ENCODE assay signal across 9 cellular contexts in the genomic region with DNA sequence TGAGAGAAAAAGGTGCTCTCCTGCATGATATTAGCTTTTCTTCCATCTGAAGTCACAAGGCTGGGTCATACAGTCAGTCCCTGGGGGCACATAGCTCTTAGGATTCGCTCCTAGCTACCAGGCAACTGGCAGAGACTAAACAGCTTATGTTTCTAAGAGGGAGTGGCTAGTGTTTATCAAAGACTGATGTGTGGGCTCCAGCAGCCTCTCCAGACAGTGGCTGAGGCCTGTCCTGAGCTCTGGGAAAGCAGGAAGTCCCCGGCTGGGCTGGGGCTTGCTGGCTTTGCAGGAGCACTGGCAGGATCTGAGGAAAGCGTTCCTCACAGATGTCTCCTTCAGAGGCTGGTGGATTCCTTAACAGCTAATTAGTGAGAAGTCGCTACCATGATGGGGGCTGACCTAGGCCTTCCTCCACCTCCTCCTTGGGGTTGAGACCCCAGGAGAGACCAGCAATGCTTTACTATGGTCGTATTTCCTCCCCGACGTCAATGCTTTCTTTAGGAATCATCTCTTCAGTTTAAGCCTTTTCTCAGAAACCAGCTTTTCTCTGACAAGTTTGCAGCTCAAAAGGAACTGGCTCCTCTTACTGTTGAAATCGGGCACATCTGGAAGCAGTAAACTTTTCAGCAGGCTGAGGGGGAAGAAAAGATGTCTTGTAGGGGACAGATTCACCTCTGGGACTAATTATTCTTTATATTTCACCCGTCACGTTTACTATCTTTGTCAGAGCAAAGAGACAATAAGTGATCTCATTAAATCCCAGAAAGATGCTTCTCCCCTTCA. TPM values are rescaled to one million over a fixed set of nuclear protein-coding genes. Genes with fewer than 3 reads are reported as not detected.
DNase-seq lines count a peak whose midpoint lies in the region; ATAC-seq and TF ChIP-seq lines count a peak whose summit lies in the region.
"Had no signal": no experiment of that assay in that cellular context is flagged by ENCODE, and none has a peak within 500 bp of the region (broad histone marks: within the 10 kb centered on the region; RNA-seq: fewer than 3 reads in every experiment).

No MANE protein-coding gene starts in this region.

- H3K9ac ChIP-seq in colonic mucosa (ENCODE audit: low read depth in 2 of 2, low read length in 2 of 2), result no peak overlapping the region
- H3K9ac ChIP-seq in mesendoderm (ENCODE audit: low read length), result peak overlapping the region; percentile 44

- H2BK15ac ChIP-seq in mesendoderm (replicated peaks; ENCODE audit: low read depth), result no peak overlapping the region

- no peak overlapping the region for H3K4me2 ChIP-seq in mesendoderm (ENCODE audit: low read length)

- H3K56ac ChIP-seq in mesendoderm (ENCODE audit: low read length), result peak overlapping the region; percentile 73

- no peak overlapping the region for H2AK5ac ChIP-seq in mesendoderm (ENCODE audit: low read length)

- H2BK5ac ChIP-seq in mesendoderm (ENCODE audit: low read length), result no peak overlapping the region

- WGBS in mesendoderm (ENCODE audit: extremely low coverage, insufficient coverage, low lambda C conversion rate), result no CpG with 5 or more reads among the region's 10 CpGs

- H3K4me1 ChIP-seq in colonic mucosa, result no peaks in the 10 kb centered on the region
- peaks cover 13% of the 10 kb centered on the region for H3K4me1 ChIP-seq in mesendoderm (ENCODE audit: control insufficient read depth, low read depth, low read length)

- H3K4ac ChIP-seq in mesendoderm (ENCODE audit: low read depth, low read length), result peak overlapping the region; percentile 22

- H3K36me3 ChIP-seq in colonic mucosa, result no peaks in the 10 kb centered on the region
- no peaks in the 10 kb centered on the region for H3K36me3 ChIP-seq in mesendoderm (ENCODE audit: control insufficient read depth, insufficient read depth, low read length)

- no peak for ATAC-seq in HG03457 (IDR thresholded peaks at IDR 0.05; ENCODE audit: unreplicated experiment)

- DNase-seq in AG09319 (ENCODE audit: extremely low read depth, low read depth) (peak; percentile 56), NCI-H1417 (lab: John Stamatoyannopoulos, UW) (peak; percentile 49 to 81 (median 80)), colonic mucosa (no peak), mesendoderm (peak; percentile 95), mesenteric fat pad (ENCODE audit: low spot score) (no peak), RWPE1 (ENCODE audit: low spot score) (no peak)
- no peak for DNase-seq in stimulated activated CD4-positive, alpha-beta T cell treated with anti-CD3 and anti-CD28 coated beads, Interleukin-4, amount 100 ng/mL, for 4 hours
- DNase-seq: CD4-positive, alpha-beta T cell had no signal

- no peak overlapping the region for H3K4me3 ChIP-seq in colonic mucosa
- no peak overlapping the region for H3K4me3 ChIP-seq in mesendoderm (ENCODE audit: low read length)

- H3K27ac ChIP-seq in colonic mucosa, result peak overlapping the region; percentile 4
- H3K27ac ChIP-seq in mesendoderm (ENCODE audit: low read depth, low read length), result peak overlapping the region; percentile 42
- H3K27ac ChIP-seq in RWPE1, result no peak overlapping the region

- no peaks in the 10 kb centered on the region for H3K79me1 ChIP-seq in mesendoderm (ENCODE audit: low read length)

- H3K23ac ChIP-seq in mesendoderm (ENCODE audit: low read length), result no peak overlapping the region

- H3K79me2 ChIP-seq in mesendoderm (ENCODE audit: control insufficient read depth, insufficient read depth, low read length), result no peaks in the 10 kb centered on the region

- no peak overlapping the region for H2BK120ac ChIP-seq in mesendoderm (ENCODE audit: low read depth, low read length)

- no peaks in the 10 kb centered on the region for H3K9me3 ChIP-seq in colonic mucosa

- H4K8ac ChIP-seq in mesendoderm (ENCODE audit: low read depth, low read length), result peak overlapping the region; percentile 76

- CTCF ChIA-PET in RWPE1 (lab: Yijun Ruan, JAX), result interaction anchor here (0.5 to 0.8 kb wide), 2 partner anchors 192 to 1220 kb away, joined by 3 to 4 read pairs; no protein-coding TSS in a partner anchor

- H3K27me3 ChIP-seq in colonic mucosa, result no peaks in the 10 kb centered on the region
- no peaks in the 10 kb centered on the region for H3K27me3 ChIP-seq in mesendoderm (ENCODE audit: insufficient read depth, low read length, poor library complexity)

- no peak overlapping the region for H4K5ac ChIP-seq in mesendoderm (ENCODE audit: low read length)

- POLR2A ChIA-PET in RWPE1 (lab: Yijun Ruan, JAX; ENCODE audit: low non-redundant PET), result no interaction called here

- intact Hi-C loops in colonic mucosa (cut with DNase I), result loop anchor here (5.0 kb wide), 1 partner anchor 58 kb away; no protein-coding TSS in a partner anchor

- peak overlapping the region; percentile 52 for H3K18ac ChIP-seq in mesendoderm (ENCODE audit: low read length)

- no peak; the same call in 1 of the 2 replicates for TF ChIP-seq CTCF in AG09319 (IDR thresholded peaks at IDR 0.05; ENCODE audit: low read depth, low read length)
- TF ChIP-seq CTCF in colonic mucosa (IDR thresholded peaks at IDR 0.05), result no peak
- TF ChIP-seq CTCF in RWPE1 (conservative IDR thresholded peaks at IDR 0.05; ENCODE audit: low read depth), result no peak

RNA-seq across cellular contexts. Expression of a gene that starts 33.5 kb away (rescaled TPM):
- total RNA-seq in colonic mucosa, result 1 to 10 TPM; 3.2 to 4.9 TPM
- 0.67 TPM for polyA plus RNA-seq in mesendoderm (2013, experiment 1 of 2)
- polyA plus RNA-seq in mesendoderm (2013, experiment 2 of 2), result 0.87 TPM
- total RNA-seq in mesenteric fat pad, result 2.5 TPM

Comparison
In these comparisons a context has a peak if more than half of its experiments do, and no peak if none do; other contexts are left out.
1. DNase-seq: peak in AG09319 (single experiment), NCI-H1417 (3 of 3) and mesendoderm (single experiment); none in colonic mucosa (single experiment), mesenteric fat pad (single experiment), stimulated activated CD4-positive, alpha-beta T cell treated with anti-CD3 and anti-CD28 coated beads, Interleukin-4, amount 100 ng/mL, for 4 hours (0 of 2) and RWPE1 (single experiment).